12 cellular contexts compared by ENCODE assay signal in genomic region chr10:119281581-119282071, GRCh38.
DNase-seq lines count a peak whose midpoint lies in the region; ATAC-seq and TF ChIP-seq lines count a peak whose summit lies in the region.
"Had no signal": no experiment of that assay in that cellular context is flagged by ENCODE, and none has a peak within 500 bp of the region (broad histone marks: within the 10 kb centered on the region; RNA-seq: fewer than 3 reads in every experiment).

No MANE protein-coding gene starts in this region.

- intact Hi-C loops in naive thymus-derived CD4-positive, alpha-beta T cell (cut with micrococcal nuclease) = no loop called here

- no peaks in the 10 kb centered on the region for H3K27me3 ChIP-seq in naive thymus-derived CD4-positive, alpha-beta T cell (ENCODE audit: control insufficient read depth in 2 of 2, insufficient read depth in 2 of 2, low read length in 2 of 2)
- H3K27me3 ChIP-seq: BLaER1 had no signal

- H3K4me3 Mint-ChIP-seq in naive thymus-derived CD4-positive, alpha-beta T cell = peak overlapping the region in 3 of 10 donors; percentile 14 to 50 (median 26)
- H3K4me3 Mint-ChIP-seq: dendritic cell treated with granulocyte-macrophage colony-stimulating factor and Interleukin-4, amounts not matched to agents 40 ng/mL and 50 ng/mL, for 4 days; neural crest cell; T-helper 1 cell treated with Interleukin-12 subunit alpha and Interleukin-12 subunit beta and Interleukin-4 antibody, amounts not matched to agents 30 μg/mL and 1 μg/mL, for 36 hours had no signal

- H3K4me1 ChIP-seq in naive thymus-derived CD4-positive, alpha-beta T cell (ENCODE audit: control insufficient read depth in 2 of 2, insufficient read depth in 2 of 2, low read length in 2 of 2) = peaks cover 33 to 62% of the 10 kb centered on the region in 2 donors

- H3K4me1 Mint-ChIP-seq in naive thymus-derived CD4-positive, alpha-beta T cell = peaks cover 36 to 87% (median 81%) of the 10 kb centered on the region in 7 donors

- CTCF ChIA-PET in naive thymus-derived CD4-positive, alpha-beta T cell (lab: Charles Lee) = no interaction called here

- DNase-seq in A172 (ENCODE audit: low spot score) (peak; percentile 31), NCI-H2029 (lab: John Stamatoyannopoulos, UW) (peak; percentile 79), coronary artery (ENCODE audit: low spot score) (peak; percentile 83), GDM1 (lab: John Stamatoyannopoulos, UW) (no peak), epidermal melanocyte (ENCODE audit: insufficient read length, low spot score) (no peak)
- no peak for DNase-seq in naive thymus-derived CD4-positive, alpha-beta T cell

- ATAC-seq in naive thymus-derived CD4-positive, alpha-beta T cell = no peak
- ATAC-seq in GM18517 (IDR thresholded peaks at IDR 0.05; ENCODE audit: unreplicated experiment) = no peak
- ATAC-seq in HG03521 (IDR thresholded peaks at IDR 0.05; ENCODE audit: unreplicated experiment) = no peak

- peak overlapping the region; percentile 62 to 67 for H3K27ac ChIP-seq in coronary artery
- no peak overlapping the region for H3K27ac ChIP-seq in naive thymus-derived CD4-positive, alpha-beta T cell (ENCODE audit: low read depth, low read length)
- H3K27ac ChIP-seq: BLaER1 had no signal

- no peaks in the 10 kb centered on the region for H3K36me3 ChIP-seq in naive thymus-derived CD4-positive, alpha-beta T cell (ENCODE audit: control insufficient read depth in 2 of 3, insufficient read depth in 3 of 3, low read length in 3 of 3)
- H3K36me3 ChIP-seq: BLaER1 had no signal

- peaks cover 0 to 7% (median 4%) of the 10 kb centered on the region in 5 donors for H3K36me3 Mint-ChIP-seq in naive thymus-derived CD4-positive, alpha-beta T cell

- POLR2A ChIA-PET in naive thymus-derived CD4-positive, alpha-beta T cell (lab: Charles Lee) = no interaction called here

- H3K27ac Mint-ChIP-seq in naive thymus-derived CD4-positive, alpha-beta T cell = peak overlapping the region in 7 of 9 donors; percentile 1 to 75 (median 49)
- H3K27ac Mint-ChIP-seq: dendritic cell treated with granulocyte-macrophage colony-stimulating factor and Interleukin-4, amounts not matched to agents 40 ng/mL and 50 ng/mL, for 4 days had no signal

- H3K9me3 Mint-ChIP-seq in naive thymus-derived CD4-positive, alpha-beta T cell = no peaks in the 10 kb centered on the region
- H3K9me3 Mint-ChIP-seq: dendritic cell treated with granulocyte-macrophage colony-stimulating factor and Interleukin-4, amounts not matched to agents 40 ng/mL and 50 ng/mL, for 4 days; T-helper 1 cell treated with Interleukin-12 subunit alpha and Interleukin-12 subunit beta and Interleukin-4 antibody, amounts not matched to agents 30 μg/mL and 1 μg/mL, for 36 hours had no signal

- peak overlapping the region; percentile 42 for H3K4me3 ChIP-seq in coronary artery
- no peak overlapping the region for H3K4me3 ChIP-seq in naive thymus-derived CD4-positive, alpha-beta T cell (ENCODE audit: low read length)
- H3K4me3 ChIP-seq: BLaER1 had no signal

- H3K9me3 ChIP-seq in naive thymus-derived CD4-positive, alpha-beta T cell (ENCODE audit: control insufficient read depth in 2 of 3, low read length in 3 of 3) = no peaks in the 10 kb centered on the region
- H3K9me3 ChIP-seq: BLaER1 had no signal

- TF ChIP-seq CTCF in coronary artery (IDR thresholded peaks at IDR 0.05) = no peak

- no peaks in the 10 kb centered on the region for H3K27me3 Mint-ChIP-seq in naive thymus-derived CD4-positive, alpha-beta T cell
- H3K27me3 Mint-ChIP-seq: dendritic cell treated with granulocyte-macrophage colony-stimulating factor and Interleukin-4, amounts not matched to agents 40 ng/mL and 50 ng/mL, for 4 days had no signal

Comparison
In these comparisons a context has a peak if more than half of its experiments do, and no peak if none do; other contexts are left out.
1. DNase-seq: peak in A172 (single experiment), NCI-H2029 (single experiment) and coronary artery (single experiment); none in naive thymus-derived CD4-positive, alpha-beta T cell (0 of 9), GDM1 (single experiment) and epidermal melanocyte (single experiment).